In genomic region chr6:100664274-100665040, GRCh38 we compare ENCODE assay signal across 8 cellular contexts.
A peak's percentile ranks its signal among the peaks of the same experiment; 100 is the strongest.
DNase-seq lines count a peak whose midpoint lies in the region; ATAC-seq and TF ChIP-seq lines count a peak whose summit lies in the region.

No MANE protein-coding gene starts in this region.

- H3K27ac Mint-ChIP-seq in activated CD4-positive, alpha-beta memory T cell treated with anti-CD3 and anti-CD28 coated beads for 36 hours: peak overlapping the region; percentile 43
- H3K27ac Mint-ChIP-seq in activated CD4-positive, alpha-beta memory T cell treated with anti-CD3 and anti-CD28 coated beads, Interleukin-2, amount 10 ng/mL, durations not matched to agents 7 days and 5 days: no peak overlapping the region
- no peak overlapping the region for H3K27ac Mint-ChIP-seq in activated CD8-positive, alpha-beta T cell treated with anti-CD3 and anti-CD28 coated beads, Interleukin-2, amount 10 ng/mL, durations not matched to agents 7 days and 5 days

- H3K27ac ChIP-seq in upper lobe of right lung: no peak overlapping the region

- POLR2A ChIA-PET in activated CD4-positive, alpha-beta memory T cell treated with anti-CD3 and anti-CD28 coated beads for 36 hours (lab: Charles Lee): no interaction called here
- POLR2A ChIA-PET in activated CD4-positive, alpha-beta memory T cell treated with anti-CD3 and anti-CD28 coated beads, Interleukin-2, amount 10 ng/mL, durations not matched to agents 7 days and 5 days (lab: Charles Lee): no interaction called here
- POLR2A ChIA-PET in activated CD8-positive, alpha-beta T cell treated with anti-CD3 and anti-CD28 coated beads, Interleukin-2, amount 10 ng/mL, durations not matched to agents 7 days and 5 days (lab: Charles Lee): no interaction called here

- TF ChIP-seq CTCF in LNCaP clone FGC (IDR thresholded peaks at IDR 0.05; ENCODE audit: control insufficient read depth, extremely low read depth, insufficient read depth) (peak; percentile 55), upper lobe of right lung (IDR thresholded peaks at IDR 0.05) (peak; percentile 72)

- no peak for DNase-seq in activated CD4-positive, alpha-beta memory T cell treated with anti-CD3 and anti-CD28 coated beads for 36 hours
- DNase-seq in activated CD4-positive, alpha-beta memory T cell treated with anti-CD3 and anti-CD28 coated beads, Interleukin-2, amount 10 ng/mL, durations not matched to agents 7 days and 5 days: no peak
- DNase-seq in LNCaP clone FGC (ENCODE audit: low read depth): no peak
- no peak for DNase-seq in activated CD8-positive, alpha-beta T cell treated with anti-CD3 and anti-CD28 coated beads, Interleukin-2, amount 10 ng/mL, durations not matched to agents 7 days and 5 days
- peak; percentile 54 for DNase-seq in iris pigment epithelial cell (ENCODE audit: low read depth)
- DNase-seq in upper lobe of right lung: no peak
- no peak for DNase-seq in activated CD4-positive, alpha-beta T cell treated with anti-CD3 and anti-CD28 coated beads, Interleukin-2, amount 50 U/mL, for 4 hours

- H3K9me3 Mint-ChIP-seq in activated CD4-positive, alpha-beta memory T cell treated with anti-CD3 and anti-CD28 coated beads for 36 hours: no peaks in the 10 kb centered on the region
- H3K9me3 Mint-ChIP-seq in activated CD4-positive, alpha-beta memory T cell treated with anti-CD3 and anti-CD28 coated beads, Interleukin-2, amount 10 ng/mL, durations not matched to agents 7 days and 5 days: no peaks in the 10 kb centered on the region
- no peaks in the 10 kb centered on the region for H3K9me3 Mint-ChIP-seq in activated CD8-positive, alpha-beta T cell treated with anti-CD3 and anti-CD28 coated beads, Interleukin-2, amount 10 ng/mL, durations not matched to agents 7 days and 5 days (ENCODE audit: insufficient read depth)

- no peaks in the 10 kb centered on the region for H3K36me3 ChIP-seq in upper lobe of right lung

- no peaks in the 10 kb centered on the region for H3K4me1 ChIP-seq in upper lobe of right lung

- H3K27me3 ChIP-seq in upper lobe of right lung: no peaks in the 10 kb centered on the region

- H3K4me3 Mint-ChIP-seq in activated CD4-positive, alpha-beta memory T cell treated with anti-CD3 and anti-CD28 coated beads for 36 hours: no peak overlapping the region
- H3K4me3 Mint-ChIP-seq in activated CD4-positive, alpha-beta memory T cell treated with anti-CD3 and anti-CD28 coated beads, Interleukin-2, amount 10 ng/mL, durations not matched to agents 7 days and 5 days: no peak overlapping the region
- no peak overlapping the region for H3K4me3 Mint-ChIP-seq in activated CD8-positive, alpha-beta T cell treated with anti-CD3 and anti-CD28 coated beads, Interleukin-2, amount 10 ng/mL, durations not matched to agents 7 days and 5 days

- peaks cover 7% of the 10 kb centered on the region for H3K36me3 Mint-ChIP-seq in activated CD4-positive, alpha-beta memory T cell treated with anti-CD3 and anti-CD28 coated beads for 36 hours
- peaks cover 5% of the 10 kb centered on the region for H3K36me3 Mint-ChIP-seq in activated CD4-positive, alpha-beta memory T cell treated with anti-CD3 and anti-CD28 coated beads, Interleukin-2, amount 10 ng/mL, durations not matched to agents 7 days and 5 days (ENCODE audit: low read depth)
- peaks cover 5% of the 10 kb centered on the region for H3K36me3 Mint-ChIP-seq in activated CD8-positive, alpha-beta T cell treated with anti-CD3 and anti-CD28 coated beads, Interleukin-2, amount 10 ng/mL, durations not matched to agents 7 days and 5 days (ENCODE audit: low read depth)

- H3K9me3 ChIP-seq in upper lobe of right lung: no peaks in the 10 kb centered on the region

- no peaks in the 10 kb centered on the region for H3K27me3 Mint-ChIP-seq in activated CD4-positive, alpha-beta memory T cell treated with anti-CD3 and anti-CD28 coated beads for 36 hours
- no peaks in the 10 kb centered on the region for H3K27me3 Mint-ChIP-seq in activated CD4-positive, alpha-beta memory T cell treated with anti-CD3 and anti-CD28 coated beads, Interleukin-2, amount 10 ng/mL, durations not matched to agents 7 days and 5 days
- H3K27me3 Mint-ChIP-seq in activated CD8-positive, alpha-beta T cell treated with anti-CD3 and anti-CD28 coated beads, Interleukin-2, amount 10 ng/mL, durations not matched to agents 7 days and 5 days (ENCODE audit: low read depth): no peaks in the 10 kb centered on the region

- ATAC-seq in GM21825 (IDR thresholded peaks at IDR 0.05; ENCODE audit: unreplicated experiment) (peak; percentile 47), upper lobe of right lung (peak; percentile 43)
- peak; percentile 44 for ATAC-seq in activated CD8-positive, alpha-beta T cell treated with anti-CD3 and anti-CD28 coated beads, Interleukin-2, amount 10 ng/mL, durations not matched to agents 7 days and 5 days

- H3K4me3 ChIP-seq in LNCaP clone FGC (ENCODE audit: low read depth, low read length) (no peak overlapping the region), upper lobe of right lung (no peak overlapping the region)

- intact Hi-C loops in activated CD4-positive, alpha-beta memory T cell treated with anti-CD3 and anti-CD28 coated beads for 36 hours (cut with micrococcal nuclease): loop anchor here (5.0 to 10.0 kb wide), 4 partner anchors 190 to 660 kb away; partner anchors contain the start of gene ASCC3
- intact Hi-C loops in upper lobe of right lung (cut with DNase I): no loop called here

- CTCF ChIA-PET in activated CD4-positive, alpha-beta memory T cell treated with anti-CD3 and anti-CD28 coated beads for 36 hours (lab: Charles Lee): interaction anchor here (0.6 to 2.4 kb wide), 11 partner anchors 8 to 797 kb away, joined by 3 to 9 read pairs (median 4); no protein-coding TSS in a partner anchor
- CTCF ChIA-PET in activated CD4-positive, alpha-beta memory T cell treated with anti-CD3 and anti-CD28 coated beads, Interleukin-2, amount 10 ng/mL, durations not matched to agents 7 days and 5 days (lab: Charles Lee): interaction anchor here (1.0 to 2.1 kb wide), 10 partner anchors 8 to 663 kb away, joined by 3 to 8 read pairs (median 5); no protein-coding TSS in a partner anchor
- CTCF ChIA-PET in activated CD8-positive, alpha-beta T cell treated with anti-CD3 and anti-CD28 coated beads, Interleukin-2, amount 10 ng/mL, durations not matched to agents 7 days and 5 days (lab: Charles Lee): interaction anchor here (0.6 to 2.1 kb wide), 16 partner anchors 9 to 796 kb away, joined by 3 to 8 read pairs (median 3); no protein-coding TSS in a partner anchor

- H3K4me1 Mint-ChIP-seq in activated CD4-positive, alpha-beta memory T cell treated with anti-CD3 and anti-CD28 coated beads for 36 hours (ENCODE audit: low read depth): peaks cover 10% of the 10 kb centered on the region
- H3K4me1 Mint-ChIP-seq in activated CD4-positive, alpha-beta memory T cell treated with anti-CD3 and anti-CD28 coated beads, Interleukin-2, amount 10 ng/mL, durations not matched to agents 7 days and 5 days: peaks cover 11% of the 10 kb centered on the region
- H3K4me1 Mint-ChIP-seq in activated CD8-positive, alpha-beta T cell treated with anti-CD3 and anti-CD28 coated beads, Interleukin-2, amount 10 ng/mL, durations not matched to agents 7 days and 5 days (ENCODE audit: low read depth): peaks cover 11% of the 10 kb centered on the region
